5 cellular contexts compared by ENCODE assay signal in genomic region chr14:84809158-84809557, GRCh38.
"Had no signal": no experiment of that assay in that cellular context is flagged by ENCODE, and none has a peak within 500 bp of the region (broad histone marks: within the 10 kb centered on the region; RNA-seq: fewer than 3 reads in every experiment).

No MANE protein-coding gene starts in this region.

- H3K4me1 ChIP-seq: HAP-1 had no signal

- H3K4me3 ChIP-seq: GM23338, HAP-1 had no signal

- H3K27ac ChIP-seq: HL-60 had no signal

- H2AFZ ChIP-seq: GM23338 had no signal

- H3K36me3 ChIP-seq: HAP-1 had no signal

- H3K9me3 ChIP-seq: HAP-1 had no signal

- H3K4me2 ChIP-seq: GM23338 had no signal

- DNase-seq: HFFc6, KBM-7 had no signal
